ENCODE assay signal across 7 cellular contexts in genomic region chr6:36666726-36667591, GRCh38. TPM values are rescaled to one million over a fixed set of nuclear protein-coding genes. Genes with fewer than 3 reads are reported as not detected.
A peak's percentile ranks its signal among the peaks of the same experiment; 100 is the strongest.
DNase-seq lines count a peak whose midpoint lies in the region; ATAC-seq and TF ChIP-seq lines count a peak whose summit lies in the region.

No MANE protein-coding gene starts in this region.

- intact Hi-C loops in cardiac septum (cut with DNase I): no loop called here
- intact Hi-C loops in prostate gland (cut with DNase I): no loop called here

- no peak overlapping the region for H3K27ac Mint-ChIP-seq in stimulated activated effector memory CD8-positive, alpha-beta T cell treated with anti-CD3 and anti-CD28 coated beads, Interleukin-12 subunit alpha, Interleukin-12 subunit beta, amount 100 ng/mL, for 72 hours

- H3K4me1 ChIP-seq in prostate gland (replicated peaks): no peaks in the 10 kb centered on the region

- no peaks in the 10 kb centered on the region for H3K27me3 ChIP-seq in prostate gland (replicated peaks; ENCODE audit: insufficient read depth)

- no peak overlapping the region for H3K4me3 ChIP-seq in prostate gland

- H3K36me3 Mint-ChIP-seq in stimulated activated effector memory CD8-positive, alpha-beta T cell treated with anti-CD3 and anti-CD28 coated beads, Interleukin-12 subunit alpha, Interleukin-12 subunit beta, amount 100 ng/mL, for 72 hours: no peaks in the 10 kb centered on the region

- DNase-seq in NCI-H1694 treated with DMSO at 0.1 percent for 48 hours (lab: John Stamatoyannopoulos, UW): peak; percentile 51
- peak; percentile 88 for DNase-seq in UCSD-AML1 (lab: John Stamatoyannopoulos, UW; ENCODE audit: unreplicated experiment)
- peak; percentile 84 for DNase-seq in cardiac septum (ENCODE audit: low spot score)
- peak; percentile 79 for DNase-seq in prostate gland (ENCODE audit: low spot score)
- no peak for DNase-seq in stimulated activated effector memory CD8-positive, alpha-beta T cell treated with anti-CD3 and anti-CD28 coated beads, Interleukin-12 subunit alpha, Interleukin-12 subunit beta, amount 100 ng/mL, for 72 hours (ENCODE audit: low spot score in 2 of 2)

- whole genome bisulfite sequencing in prostate gland: 48% methylated on average over 10 of the region's 10 CpGs

- ATAC-seq in GM18517 (IDR thresholded peaks at IDR 0.05; ENCODE audit: unreplicated experiment) (peak; percentile 68), HG02798 (IDR thresholded peaks at IDR 0.05; ENCODE audit: poor library complexity, unreplicated experiment) (peak; percentile 88)
- no peak for ATAC-seq in stimulated activated effector memory CD8-positive, alpha-beta T cell treated with anti-CD3 and anti-CD28 coated beads, Interleukin-12 subunit alpha, Interleukin-12 subunit beta, amount 100 ng/mL, for 72 hours

- H3K9me3 ChIP-seq in prostate gland: no peaks in the 10 kb centered on the region

- TF ChIP-seq CTCF in prostate gland (IDR thresholded peaks at IDR 0.05): peak in 1 of 4 experiments; percentile 16

- no peaks in the 10 kb centered on the region for H3K9me3 Mint-ChIP-seq in stimulated activated effector memory CD8-positive, alpha-beta T cell treated with anti-CD3 and anti-CD28 coated beads, Interleukin-12 subunit alpha, Interleukin-12 subunit beta, amount 100 ng/mL, for 72 hours

- no peak overlapping the region for H3K4me3 Mint-ChIP-seq in stimulated activated effector memory CD8-positive, alpha-beta T cell treated with anti-CD3 and anti-CD28 coated beads, Interleukin-12 subunit alpha, Interleukin-12 subunit beta, amount 100 ng/mL, for 72 hours

- no peaks in the 10 kb centered on the region for H3K4me1 Mint-ChIP-seq in stimulated activated effector memory CD8-positive, alpha-beta T cell treated with anti-CD3 and anti-CD28 coated beads, Interleukin-12 subunit alpha, Interleukin-12 subunit beta, amount 100 ng/mL, for 72 hours

- H3K27ac ChIP-seq in prostate gland: peak overlapping the region in 1 of 2 donors; percentile 38

- peak; percentile 17 for TF ChIP-seq POLR2A in prostate gland (IDR thresholded peaks at IDR 0.05)

- no peaks in the 10 kb centered on the region for H3K36me3 ChIP-seq in prostate gland

RNA-seq across cellular contexts. Expression of gene CDKN1A, which starts 11.6 kb away (rescaled TPM):
- total RNA-seq in cardiac septum (113 TPM), prostate gland (100 to 1,000 TPM in 1 of 2 donors, 10 to 100 TPM in 1; 69.7 to 148 TPM)

RNA-seq across cellular contexts. Expression of gene RAB44, which starts 30.7 kb away (rescaled TPM):
- total RNA-seq in cardiac septum (0.11 TPM), prostate gland (under 1 TPM; 0.14 to 0.45 TPM)

Comparison
In these comparisons a context has a peak if more than half of its experiments do, and no peak if none do; other contexts are left out.
1. DNase-seq: peak in NCI-H1694 treated with DMSO at 0.1 percent for 48 hours (single experiment), UCSD-AML1 (single experiment), cardiac septum (single experiment) and prostate gland (single experiment); none in stimulated activated effector memory CD8-positive, alpha-beta T cell treated with anti-CD3 and anti-CD28 coated beads, Interleukin-12 subunit alpha, Interleukin-12 subunit beta, amount 100 ng/mL, for 72 hours (0 of 2).